ENCODE assay signal across 20 cellular contexts in genomic region chr5:68222310-68222709, GRCh38. TPM values are rescaled to one million over a fixed set of nuclear protein-coding genes. Genes with fewer than 3 reads are reported as not detected.
DNase-seq lines count a peak whose midpoint lies in the region; ATAC-seq and TF ChIP-seq lines count a peak whose summit lies in the region.
"Had no signal": no experiment of that assay in that cellular context is flagged by ENCODE, and none has a peak within 500 bp of the region (broad histone marks: within the 10 kb centered on the region; RNA-seq: fewer than 3 reads in every experiment).

No MANE protein-coding gene starts in this region.

- no peak overlapping the region for H3K4me3 Mint-ChIP-seq in chondrocyte (ENCODE audit: unreplicated experiment)
- H3K4me3 Mint-ChIP-seq: activated CD4-positive, alpha-beta memory T cell treated with anti-CD3 and anti-CD28 coated beads for 36 hours had no signal

- H3K9me3 Mint-ChIP-seq in chondrocyte (ENCODE audit: low read depth): no peaks in the 10 kb centered on the region

- peaks cover 24% of the 10 kb centered on the region for H3K36me3 ChIP-seq in left ventricle myocardium inferior

- no peak for DNase-seq in left ventricle myocardium inferior
- no peak for DNase-seq in Right ventricle myocardium superior
- DNase-seq in chondrocyte (ENCODE audit: low spot score): no peak
- DNase-seq in middle frontal gyrus (ENCODE audit: extremely low spot score, low spot score): peak; percentile 0
- no peak for DNase-seq in central memory CD4-positive, alpha-beta T cell
- DNase-seq: activated CD4-positive, alpha-beta memory T cell treated with anti-CD3 and anti-CD28 coated beads for 36 hours; activated CD8-positive, alpha-beta memory T cell treated with anti-CD3 and anti-CD28 coated beads, Interleukin-2, amount 50 U/mL, for 48 hours; GDM1; HCEC 1CT; kidney; NCI-H146; NCI-H446; stimulated activated CD4-positive, alpha-beta T cell treated with anti-CD3 and anti-CD28 coated beads, Interleukin-15, amount 100 ng/mL, for 24 hours; stimulated activated naive CD4-positive, alpha-beta T cell had no signal

- no peaks in the 10 kb centered on the region for H3K27me3 ChIP-seq in left ventricle myocardium inferior (ENCODE audit: low read depth)

- H3K9me3 ChIP-seq in left ventricle myocardium inferior (replicated peaks): peaks cover 11% of the 10 kb centered on the region
- H3K9me3 ChIP-seq: thoracic aorta had no signal

- no peak for TF ChIP-seq CTCF in left ventricle myocardium inferior (IDR thresholded peaks at IDR 0.05; ENCODE audit: borderline replicate concordance)
- TF ChIP-seq CTCF in chondrocyte (IDR thresholded peaks at IDR 0.05): no peak

- peaks cover 16% of the 10 kb centered on the region for H3K36me3 Mint-ChIP-seq in chondrocyte (ENCODE audit: low read depth)

- ATAC-seq in Right ventricle myocardium superior (ENCODE audit: poor library complexity) (no peak), HG02678 (IDR thresholded peaks at IDR 0.05; ENCODE audit: unreplicated experiment) (no peak), GM18873 (IDR thresholded peaks at IDR 0.05; ENCODE audit: low FRiP score, unreplicated experiment) (no peak), HG03159 (IDR thresholded peaks at IDR 0.05; ENCODE audit: unreplicated experiment) (no peak)

- H3K4me3 ChIP-seq in left ventricle myocardium inferior: peak overlapping the region; percentile 22
- H3K4me3 ChIP-seq: lung, thoracic aorta had no signal

- intact Hi-C loops in left ventricle myocardium inferior (cut with micrococcal nuclease) (no loop called here), Right ventricle myocardium superior (cut with DNase I) (no loop called here)

- H3K4me1 Mint-ChIP-seq in chondrocyte (ENCODE audit: low read depth): peaks cover 70% of the 10 kb centered on the region

- H3K27ac ChIP-seq in left ventricle myocardium inferior (replicated peaks): peak overlapping the region; percentile 32
- H3K27ac ChIP-seq: KMS-11, thoracic aorta had no signal

- peaks cover 100% of the 10 kb centered on the region for H3K4me1 ChIP-seq in left ventricle myocardium inferior

- peak overlapping the region; percentile 18 for H3K27ac Mint-ChIP-seq in chondrocyte (ENCODE audit: unreplicated experiment)
- H3K27ac Mint-ChIP-seq: activated CD4-positive, alpha-beta memory T cell treated with anti-CD3 and anti-CD28 coated beads for 36 hours had no signal

- H3K27me3 Mint-ChIP-seq in chondrocyte (ENCODE audit: low read depth): no peaks in the 10 kb centered on the region
- H3K27me3 Mint-ChIP-seq: activated CD4-positive, alpha-beta memory T cell treated with anti-CD3 and anti-CD28 coated beads for 36 hours had no signal

RNA-seq across cellular contexts. Expression of gene PIK3R1, which starts 6.8 kb away (rescaled TPM):
- total RNA-seq in left ventricle myocardium inferior (132 TPM), Right ventricle myocardium superior (103 TPM), chondrocyte (56.2 to 63.1 TPM (median 60.7 TPM) in 3 replicates)
